Comparison of ENCODE assay signal across 7 cellular contexts in genomic region chr3:10247679-10248183, GRCh38. TPM values are rescaled to one million over a fixed set of nuclear protein-coding genes. Genes with fewer than 3 reads are reported as not detected.
DNase-seq lines count a peak whose midpoint lies in the region; ATAC-seq and TF ChIP-seq lines count a peak whose summit lies in the region.

No MANE protein-coding gene starts in this region.

- H3K27me3 ChIP-seq in HAP-1 (ENCODE audit: low read depth) (no peaks in the 10 kb centered on the region), gastroesophageal sphincter (no peaks in the 10 kb centered on the region), skeletal muscle satellite cell (ENCODE audit: control insufficient read depth, insufficient read depth, low read length) (no peaks in the 10 kb centered on the region)

- TF ChIP-seq CTCF in VCaP (conservative IDR thresholded peaks at IDR 0.05), result no peak
- TF ChIP-seq CTCF in gastroesophageal sphincter (IDR thresholded peaks at IDR 0.05), result no peak

- intact Hi-C loops in posterior cingulate gyrus (cut with DNase I), result no loop called here

- H3K9me3 ChIP-seq in HAP-1 (peaks cover 6% of the 10 kb centered on the region), gastroesophageal sphincter (peaks cover 0 to 16% (median 0%) of the 10 kb centered on the region in 3 donors), skeletal muscle satellite cell (replicated peaks; ENCODE audit: low read length) (peaks cover 2% of the 10 kb centered on the region)

- TF ChIP-seq EP300 in gastroesophageal sphincter (IDR thresholded peaks at IDR 0.05), result no peak

- in situ Hi-C loops in HAP-1 (cut with MboI; ENCODE audit: low sequenced_read_pairs), result no loop called here

- H3K4me2 ChIP-seq in skeletal muscle satellite cell (ENCODE audit: low read length), result peak overlapping the region; percentile 99

- peaks cover 12% of the 10 kb centered on the region for H3K36me3 ChIP-seq in HAP-1 (replicated peaks)
- peaks cover 0 to 32% of the 10 kb centered on the region in 2 donors for H3K36me3 ChIP-seq in gastroesophageal sphincter
- peaks cover 24% of the 10 kb centered on the region for H3K36me3 ChIP-seq in skeletal muscle satellite cell (ENCODE audit: insufficient read depth, low read length)

- peak overlapping the region; percentile 15 for H3K9ac ChIP-seq in skeletal muscle satellite cell (ENCODE audit: low read depth, low read length)

- DNase-seq in HAP-1 (ENCODE audit: low spot score in 2 of 2), result no peak
- DNase-seq in epidermal melanocyte (ENCODE audit: insufficient read length, low spot score), result no peak
- DNase-seq in posterior cingulate gyrus, result no peak

- 19 to 22% methylated on average over 7 to 8 of the region's 14 CpGs for WGBS in gastroesophageal sphincter (ENCODE audit: low coverage in 1 of 2), 2 donors

- peak overlapping the region; percentile 87 for H3K27ac ChIP-seq in VCaP
- H3K27ac ChIP-seq in gastroesophageal sphincter, result peak overlapping the region in 3 of 4 donors; percentile 90 to 98 (median 93)

- ATAC-seq in gastroesophageal sphincter (no peak), HG03097 (IDR thresholded peaks at IDR 0.05; ENCODE audit: low FRiP score, unreplicated experiment) (no peak)

- H3K4me1 ChIP-seq in HAP-1 (peaks cover 5% of the 10 kb centered on the region; the same call in 1 of the 2 replicates), gastroesophageal sphincter (peaks cover 0 to 46% (median 10%) of the 10 kb centered on the region in 3 donors), skeletal muscle satellite cell (ENCODE audit: control insufficient read depth, insufficient read depth, low read length) (peaks cover 15% of the 10 kb centered on the region)

- H3K4me3 ChIP-seq in HAP-1 (peak overlapping the region; percentile 71), gastroesophageal sphincter (peak overlapping the region; percentile 56 to 82), skeletal muscle satellite cell (ENCODE audit: low read length) (peak overlapping the region; percentile 96)

- TF ChIP-seq POLR2A in gastroesophageal sphincter (IDR thresholded peaks at IDR 0.05), result no peak

RNA-seq across cellular contexts. Expression of gene TATDN2, which starts 0.5 kb away (rescaled TPM):
- 10 to 100 TPM in 3 of 4 donors, 1 to 10 TPM in 1; 10.0 to 28.4 (median 22.6) TPM for total RNA-seq in gastroesophageal sphincter
- 13.4 and 21.6 TPM in 2 replicates for total RNA-seq in skeletal muscle satellite cell (2012; rRNA removed)

RNA-seq across cellular contexts. Expression of gene GHRL, which starts 45.0 kb away (rescaled TPM):
- total RNA-seq in gastroesophageal sphincter, result 1 to 10 TPM in 1 of 4 donors, under 1 TPM in 1, not detected in 2; 0.47 to 3.2 TPM
- 0.22 and 0.25 TPM in 2 replicates for total RNA-seq in skeletal muscle satellite cell (2012; rRNA removed)
